Comparison of ENCODE assay signal across 27 cellular contexts in genomic region chr6:136963259-136963658, GRCh38. TPM values are rescaled to one million over a fixed set of nuclear protein-coding genes. Genes with fewer than 3 reads are reported as not detected.
DNase-seq lines count a peak whose midpoint lies in the region; TF ChIP-seq lines count a peak whose summit lies in the region.
"Had no signal": no experiment of that assay in that cellular context is flagged by ENCODE, and none has a peak within 500 bp of the region (broad histone marks: within the 10 kb centered on the region; RNA-seq: fewer than 3 reads in every experiment).

No MANE protein-coding gene starts in this region.

- H3K4me1 ChIP-seq in colonic mucosa: peaks cover 9% of the 10 kb centered on the region
- H3K4me1 ChIP-seq in mucosa of rectum (ENCODE audit: control insufficient read depth in 2 of 2, insufficient read depth in 2 of 2, low read length in 2 of 2): peaks cover 21 to 62% of the 10 kb centered on the region in 2 donors
- H3K4me1 ChIP-seq in BE2C: peaks cover 42% of the 10 kb centered on the region
- no peaks in the 10 kb centered on the region for H3K4me1 ChIP-seq in effector memory CD4-positive, alpha-beta T cell (ENCODE audit: control insufficient read depth, insufficient read depth, low read length, poor library complexity, severe bottlenecking)
- H3K4me1 ChIP-seq: adrenal gland, body of pancreas had no signal

- H3K9ac ChIP-seq in colonic mucosa (ENCODE audit: low read depth in 2 of 2, low read length in 2 of 2) (peak overlapping the region in 1 of 2 donors; percentile 36), mucosa of rectum (ENCODE audit: low read depth in 1 of 2, low read length in 2 of 2) (no peak overlapping the region)

- intact Hi-C loops in colonic mucosa (cut with DNase I): no loop called here

- no peaks in the 10 kb centered on the region for H3K36me3 ChIP-seq in colonic mucosa
- H3K36me3 ChIP-seq in mucosa of rectum (ENCODE audit: control insufficient read depth in 2 of 2, insufficient read depth in 2 of 2, low read length in 2 of 2): no peaks in the 10 kb centered on the region
- peaks cover 11% of the 10 kb centered on the region for H3K36me3 ChIP-seq in BE2C
- H3K36me3 ChIP-seq in effector memory CD4-positive, alpha-beta T cell (ENCODE audit: control insufficient read depth, insufficient read depth, low read length): no peaks in the 10 kb centered on the region
- H3K36me3 ChIP-seq: adrenal gland, spleen, tibial nerve had no signal

- no peaks in the 10 kb centered on the region for H3K9me3 ChIP-seq in colonic mucosa
- H3K9me3 ChIP-seq in mucosa of rectum (ENCODE audit: control insufficient read depth in 2 of 2, low read length in 2 of 2): no peaks in the 10 kb centered on the region
- H3K9me3 ChIP-seq in BE2C: no peaks in the 10 kb centered on the region
- no peaks in the 10 kb centered on the region for H3K9me3 ChIP-seq in effector memory CD4-positive, alpha-beta T cell (ENCODE audit: control insufficient read depth, low read length)
- H3K9me3 ChIP-seq: adrenal gland, body of pancreas, spleen, tibial nerve had no signal

- DNase-seq in DMS153 treated with DMSO at 0.1 percent for 48 hours (lab: John Stamatoyannopoulos, UW; ENCODE audit: unreplicated experiment) (peak; percentile 54), NCI-H1930 (lab: John Stamatoyannopoulos, UW) (peak; percentile 78), colonic mucosa (no peak), NCI-H226 (no peak), BE2C (no peak), 8988T (no peak)
- no peak for DNase-seq in effector memory CD4-positive, alpha-beta T cell
- DNase-seq: activated CD4-positive, alpha-beta T cell treated with anti-CD3 and anti-CD28 coated beads, Interleukin-2, amount 10 ng/mL, durations not matched to agents 7 days and 5 days; activated naive CD4-positive, alpha-beta T cell treated with anti-CD3 and anti-CD28 coated beads for 36 hours; activated T-cell treated with anti-CD3 and anti-CD28 coated beads, Interleukin-2, amount 50 U/mL, for 24 hours; adrenal gland; HFFc6; midbrain; MV-4-11; spleen; SW 1271; T1000 had no signal

- no peak overlapping the region for H3K4me3 ChIP-seq in colonic mucosa
- H3K4me3 ChIP-seq in mucosa of rectum (ENCODE audit: low read length in 2 of 2): no peak overlapping the region
- no peak overlapping the region for H3K4me3 ChIP-seq in BE2C (ENCODE audit: low read depth, low read length)
- H3K4me3 ChIP-seq in effector memory CD4-positive, alpha-beta T cell (ENCODE audit: insufficient read depth, low read depth, low read length, poor library complexity, severe bottlenecking): no peak overlapping the region
- H3K4me3 ChIP-seq: adrenal gland, body of pancreas, GM23338, PC-9, spleen, tibial nerve had no signal

- H3K27me3 ChIP-seq in colonic mucosa: no peaks in the 10 kb centered on the region
- H3K27me3 ChIP-seq in mucosa of rectum (ENCODE audit: control insufficient read depth in 2 of 2, insufficient read depth in 2 of 2, low read length in 2 of 2): peaks cover 0 to 2% of the 10 kb centered on the region in 2 donors
- no peaks in the 10 kb centered on the region for H3K27me3 ChIP-seq in BE2C
- peaks cover 6% of the 10 kb centered on the region for H3K27me3 ChIP-seq in effector memory CD4-positive, alpha-beta T cell (replicated peaks; ENCODE audit: control insufficient read depth, insufficient read depth, low read length, poor library complexity, severe bottlenecking)
- H3K27me3 ChIP-seq: adrenal gland, body of pancreas, tibial nerve had no signal

- TF ChIP-seq CTCF in colonic mucosa (IDR thresholded peaks at IDR 0.05) (no peak), BE2C (IDR thresholded peaks at IDR 0.05; ENCODE audit: low read depth, low read length) (no peak)

- H3K27ac ChIP-seq in colonic mucosa: peak overlapping the region; percentile 84
- H3K27ac ChIP-seq in mucosa of rectum (ENCODE audit: low read depth in 2 of 2, low read length in 2 of 2): peak overlapping the region; percentile 63 to 90
- no peak overlapping the region for H3K27ac ChIP-seq in effector memory CD4-positive, alpha-beta T cell (ENCODE audit: insufficient read depth, low read length, poor library complexity, severe bottlenecking)
- H3K27ac ChIP-seq: adrenal gland, body of pancreas, C4-2B, PC-9, spleen, tibial nerve had no signal

RNA-seq across cellular contexts. Expression of gene SLC35D3, which starts 41.2 kb away (rescaled TPM):
- under 1 TPM; 0.15 to 0.32 TPM for total RNA-seq in colonic mucosa
- polyA plus RNA-seq in BE2C (2012; ENCODE audit: insufficient read depth, insufficient read length, low read depth): 1.5 TPM
- total RNA-seq: activated CD4-positive, alpha-beta T cell treated with anti-CD3 and anti-CD28 coated beads, Interleukin-2, amount 10 ng/mL, durations not matched to agents 7 days and 5 days; activated naive CD4-positive, alpha-beta T cell treated with anti-CD3 and anti-CD28 coated beads for 36 hours; body of pancreas; chondrocyte; HFFc6; LHCN-M2; osteocyte; PC-9; spleen; tibial nerve had no signal
- polyA plus RNA-seq: AG04450, spleen had no signal

Comparison
In these comparisons a context has a peak if more than half of its experiments do, and no peak if none do; other contexts are left out.
1. DNase-seq: peak in DMS153 treated with DMSO at 0.1 percent for 48 hours (single experiment) and NCI-H1930 (2 of 2); none in colonic mucosa (single experiment), NCI-H226 (single experiment), BE2C (single experiment), 8988T (single experiment) and effector memory CD4-positive, alpha-beta T cell (0 of 3).